ENCODE assay signal across 9 cellular contexts in the genomic region with DNA sequence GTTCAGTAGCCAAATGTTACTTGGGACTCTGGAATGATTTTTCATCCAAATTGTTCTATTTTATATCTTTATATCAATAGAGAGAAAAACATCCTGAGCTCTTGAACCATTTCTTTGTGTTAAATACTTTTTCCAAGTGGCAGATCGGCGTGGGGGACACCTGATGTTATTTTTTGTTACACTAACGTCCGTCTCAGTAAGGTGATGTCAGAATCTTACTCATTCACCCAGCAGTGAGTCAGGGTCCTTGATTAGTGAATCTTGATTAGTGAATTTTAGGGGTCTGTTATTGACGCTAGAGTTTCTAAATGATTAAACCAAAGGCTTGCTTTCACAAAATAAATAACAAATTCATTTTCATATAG. TPM values are rescaled to one million over a fixed set of nuclear protein-coding genes. Genes with fewer than 3 reads are reported as not detected.
A peak's percentile ranks its signal among the peaks of the same experiment; 100 is the strongest.
DNase-seq lines count a peak whose midpoint lies in the region; ATAC-seq, FAIRE-seq and TF ChIP-seq lines count a peak whose summit lies in the region.
"Had no signal": no experiment of that assay in that cellular context is flagged by ENCODE, and none has a peak within 500 bp of the region (broad histone marks: within the 10 kb centered on the region; RNA-seq: fewer than 3 reads in every experiment).

No MANE protein-coding gene starts in this region.

- peak overlapping the region; percentile 83 for H3K4me3 Mint-ChIP-seq in activated T-cell treated with anti-CD3 and anti-CD28 coated beads, Interleukin-2, amount 50 U/mL, for 4 hours
- peak overlapping the region; percentile 91 for H3K4me3 Mint-ChIP-seq in activated T-helper 17 cell treated with anti-CD3 and anti-CD28 coated beads, Interleukin-2, amount 50 U/mL, for 72 hours

- H3K27me3 ChIP-seq in keratinocyte (ENCODE audit: control insufficient read depth, extremely low read depth, insufficient read depth, low read length) (no peaks in the 10 kb centered on the region), thymus (ENCODE audit: control insufficient read depth, insufficient read depth) (no peaks in the 10 kb centered on the region)

- no peaks in the 10 kb centered on the region for H4K20me1 ChIP-seq in keratinocyte (ENCODE audit: control insufficient read depth, extremely low read depth, insufficient read depth, low read length)

- no peaks in the 10 kb centered on the region for H3K36me3 ChIP-seq in keratinocyte (ENCODE audit: control insufficient read depth in 2 of 2, extremely low read depth in 1 of 2, insufficient read depth in 2 of 2, low read length in 2 of 2)
- H3K36me3 ChIP-seq in thymus (ENCODE audit: control insufficient read depth, insufficient read depth): no peaks in the 10 kb centered on the region

- peak overlapping the region; percentile 93 for H3K4me2 ChIP-seq in keratinocyte (ENCODE audit: control insufficient read depth, extremely low read depth, insufficient read depth, low read depth, low read length)

- H3K4me3 ChIP-seq in keratinocyte (ENCODE audit: control insufficient read depth in 2 of 3, extremely low read depth in 1 of 3, insufficient read depth in 2 of 3, low read depth in 1 of 3, low read length in 3 of 3) (peak overlapping the region; percentile 84 to 99 (median 97)), thymus (ENCODE audit: low read length) (peak overlapping the region; percentile 75)

- H3K27ac Mint-ChIP-seq in activated T-helper 17 cell treated with anti-CD3 and anti-CD28 coated beads, Interleukin-2, amount 50 U/mL, for 72 hours: peak overlapping the region; percentile 94

- H3K4me1 ChIP-seq in keratinocyte (ENCODE audit: control insufficient read depth, extremely low read depth, insufficient read depth, low read length): peaks cover 9% of the 10 kb centered on the region
- peaks cover 7% of the 10 kb centered on the region for H3K4me1 ChIP-seq in thymus (ENCODE audit: control insufficient read depth, insufficient read depth, low read length)

- ATAC-seq in activated T-cell treated with anti-CD3 and anti-CD28 coated beads, Interleukin-2, amount 50 U/mL, for 4 hours: no peak
- no peak for ATAC-seq in activated T-helper 17 cell treated with anti-CD3 and anti-CD28 coated beads, Interleukin-2, amount 50 U/mL, for 72 hours (replicated peaks)
- no peak for ATAC-seq in HG02759 (IDR thresholded peaks at IDR 0.05; ENCODE audit: unreplicated experiment)

- no peaks in the 10 kb centered on the region for H3K36me3 Mint-ChIP-seq in activated T-cell treated with anti-CD3 and anti-CD28 coated beads, Interleukin-2, amount 50 U/mL, for 4 hours (ENCODE audit: insufficient read depth)
- H3K36me3 Mint-ChIP-seq in activated T-helper 17 cell treated with anti-CD3 and anti-CD28 coated beads, Interleukin-2, amount 50 U/mL, for 72 hours (ENCODE audit: low read depth): peaks cover 27% of the 10 kb centered on the region

- peaks cover 56% of the 10 kb centered on the region for H3K79me2 ChIP-seq in keratinocyte (ENCODE audit: control insufficient read depth, insufficient read depth, low read length)

- H2AFZ ChIP-seq in keratinocyte (ENCODE audit: control insufficient read depth, low read length): no peak overlapping the region

- dilution Hi-C loops in keratinocyte (cut with MboI; ENCODE audit: extremely low pct_ligation_motif_present, low sequenced_read_pairs): no loop called here

- no peaks in the 10 kb centered on the region for H3K9me3 Mint-ChIP-seq in activated T-cell treated with anti-CD3 and anti-CD28 coated beads, Interleukin-2, amount 50 U/mL, for 4 hours
- H3K9me3 Mint-ChIP-seq in activated T-helper 17 cell treated with anti-CD3 and anti-CD28 coated beads, Interleukin-2, amount 50 U/mL, for 72 hours: no peaks in the 10 kb centered on the region
- H3K9me3 Mint-ChIP-seq: dendritic cell treated with granulocyte-macrophage colony-stimulating factor and Interleukin-4, amounts not matched to agents 40 ng/mL and 50 ng/mL, for 4 days had no signal

- no peak for TF ChIP-seq CTCF in keratinocyte (optimal IDR thresholded peaks at IDR 0.05 in 1 of 3, IDR thresholded peaks at IDR 0.05 in 1 of 3, conservative IDR thresholded peaks at IDR 0.05 in 1 of 3; ENCODE audit: extremely low read depth in 1 of 3, insufficient read depth in 2 of 3, low read length in 3 of 3)

- H3K4me1 Mint-ChIP-seq in activated T-cell treated with anti-CD3 and anti-CD28 coated beads, Interleukin-2, amount 50 U/mL, for 4 hours (ENCODE audit: low read depth): peaks cover 48% of the 10 kb centered on the region
- peaks cover 33% of the 10 kb centered on the region for H3K4me1 Mint-ChIP-seq in activated T-helper 17 cell treated with anti-CD3 and anti-CD28 coated beads, Interleukin-2, amount 50 U/mL, for 72 hours

- H3K27ac ChIP-seq in keratinocyte (ENCODE audit: control insufficient read depth, insufficient read depth, low read length) (peak overlapping the region; percentile 95), thymus (ENCODE audit: low read depth) (no peak overlapping the region)

- WGBS in thymus: 89% methylated on average over 5 of the region's 5 CpGs

- no peaks in the 10 kb centered on the region for H3K27me3 Mint-ChIP-seq in activated T-cell treated with anti-CD3 and anti-CD28 coated beads, Interleukin-2, amount 50 U/mL, for 4 hours (ENCODE audit: low read depth)
- H3K27me3 Mint-ChIP-seq in activated T-helper 17 cell treated with anti-CD3 and anti-CD28 coated beads, Interleukin-2, amount 50 U/mL, for 72 hours: no peaks in the 10 kb centered on the region
- H3K27me3 Mint-ChIP-seq: dendritic cell treated with granulocyte-macrophage colony-stimulating factor and Interleukin-4, amounts not matched to agents 40 ng/mL and 50 ng/mL, for 4 days had no signal

- DNase-seq in activated T-cell treated with anti-CD3 and anti-CD28 coated beads, Interleukin-2, amount 50 U/mL, for 4 hours: no peak
- DNase-seq in activated T-cell treated with anti-CD3 and anti-CD28 coated beads, Interleukin-2, amount 50 U/mL, for 1 hour: no peak
- DNase-seq in keratinocyte (ENCODE audit: low read depth, low spot score): no peak
- DNase-seq in effector CD8-positive, alpha-beta T cell (lab: John Stamatoyannopoulos, UW): no peak
- no peak for DNase-seq in NCI-H2227 (lab: John Stamatoyannopoulos, UW; ENCODE audit: unreplicated experiment)

- H3K9me3 ChIP-seq in keratinocyte (ENCODE audit: control insufficient read depth, low read depth, low read length) (no peaks in the 10 kb centered on the region), thymus (ENCODE audit: control insufficient read depth) (no peaks in the 10 kb centered on the region)

- FAIRE-seq in keratinocyte (lab: Jason Lieb, UNC): no peak

- no peaks in the 10 kb centered on the region for H3K9me1 ChIP-seq in keratinocyte (ENCODE audit: control insufficient read depth, extremely low read depth, insufficient read depth, low read length)

- peak overlapping the region; percentile 97 for H3K9ac ChIP-seq in keratinocyte (ENCODE audit: control insufficient read depth, extremely low read depth, insufficient read depth, low read length)

RNA-seq across cellular contexts. Expression of gene MIB1, which starts 1.7 kb away (rescaled TPM):
- total RNA-seq in activated T-cell treated with anti-CD3 and anti-CD28 coated beads, Interleukin-2, amount 50 U/mL, for 4 hours: 10 to 100 TPM; 12.3 to 16.8 (median 16.0) TPM
- total RNA-seq in activated T-helper 17 cell treated with anti-CD3 and anti-CD28 coated beads, Interleukin-2, amount 50 U/mL, for 72 hours: 10 to 100 TPM; 52.3 to 64.0 TPM
- polyA plus RNA-seq in keratinocyte (17.0 to 24.8 TPM (median 18.0 TPM) in 3 replicates), thymus (8.8 TPM)
- polyA plus RNA-seq in keratinocyte (2011; ENCODE audit: low read depth): 15.0 TPM
- 11.2 and 17.6 TPM in 2 replicates for polyA plus RNA-seq in keratinocyte (2011; cell fraction: cytosol; rRNA removed)
- polyA plus RNA-seq in keratinocyte (2011; cell fraction: nucleus; rRNA removed): 20.4 and 25.0 TPM in 2 replicates
- 11.2 and 20.9 TPM in 2 replicates for polyA plus RNA-seq in keratinocyte (2012; ENCODE audit: low replicate concordance)
- polyA minus RNA-seq in keratinocyte: 20.0 to 140 TPM (median 85.1 TPM) in 3 replicates
- polyA minus RNA-seq in keratinocyte (2011; cell fraction: cytosol; rRNA and poly(A)+ RNA removed): 53.1 TPM
- polyA minus RNA-seq in keratinocyte (2011; cell fraction: nucleus; rRNA and poly(A)+ RNA removed): 42.3 and 93.4 TPM in 2 replicates

RNA-seq across cellular contexts. Expression of gene ABHD3, which starts 37.7 kb away (rescaled TPM):
- 10 to 100 TPM in 2 of 3 donors, 1 to 10 TPM in 1; 9.5 to 12.9 (median 11.1) TPM for total RNA-seq in activated T-cell treated with anti-CD3 and anti-CD28 coated beads, Interleukin-2, amount 50 U/mL, for 4 hours
- 10 to 100 TPM; 28.9 to 48.4 TPM for total RNA-seq in activated T-helper 17 cell treated with anti-CD3 and anti-CD28 coated beads, Interleukin-2, amount 50 U/mL, for 72 hours
- polyA plus RNA-seq in keratinocyte (17.2 to 31.6 TPM (median 18.1 TPM) in 3 replicates), thymus (77.9 TPM)
- 5.7 TPM for polyA plus RNA-seq in keratinocyte (2011; ENCODE audit: low read depth)
- polyA plus RNA-seq in keratinocyte (2011; cell fraction: cytosol; rRNA removed): 7.3 and 15.5 TPM in 2 replicates
- 46.2 and 58.0 TPM in 2 replicates for polyA plus RNA-seq in keratinocyte (2011; cell fraction: nucleus; rRNA removed)
- 14.4 and 16.0 TPM in 2 replicates for polyA plus RNA-seq in keratinocyte (2012; ENCODE audit: low replicate concordance)
- polyA minus RNA-seq in keratinocyte: 3.3 to 21.7 TPM (median 12.0 TPM) in 3 replicates
- 8.6 TPM for polyA minus RNA-seq in keratinocyte (2011; cell fraction: cytosol; rRNA and poly(A)+ RNA removed)
- 17.2 and 42.8 TPM in 2 replicates for polyA minus RNA-seq in keratinocyte (2011; cell fraction: nucleus; rRNA and poly(A)+ RNA removed)
